In the genomic region with DNA sequence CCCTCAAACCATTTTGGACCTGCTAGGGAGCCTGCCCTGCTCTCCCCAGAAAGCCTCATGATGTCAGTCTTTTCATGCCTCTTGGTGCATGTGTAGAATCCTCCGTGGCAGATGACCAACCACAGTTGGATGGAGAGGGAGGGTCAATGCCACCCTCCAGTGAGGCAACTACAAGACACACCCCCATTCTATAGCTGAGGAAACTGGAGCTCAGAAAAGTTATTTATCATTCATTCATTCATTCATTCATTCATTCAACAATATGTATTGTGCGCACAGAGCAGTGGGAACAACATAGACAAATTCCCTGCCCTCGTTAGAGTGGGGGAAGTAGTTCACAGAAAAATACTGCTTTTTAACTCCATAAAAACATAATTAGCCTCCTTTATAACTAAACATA, we compare ENCODE assay signal across 19 cellular contexts. TPM values are rescaled to one million over a fixed set of nuclear protein-coding genes. Genes with fewer than 3 reads are reported as not detected.
DNase-seq lines count a peak whose midpoint lies in the region; ATAC-seq, FAIRE-seq and TF ChIP-seq lines count a peak whose summit lies in the region.
"Had no signal": no experiment of that assay in that cellular context is flagged by ENCODE, and none has a peak within 500 bp of the region (broad histone marks: within the 10 kb centered on the region; RNA-seq: fewer than 3 reads in every experiment).

No MANE protein-coding gene starts in this region.

- DNase-seq in K562 (ENCODE audit: extremely low read depth in 1 of 4, low spot score in 3 of 4), result no peak
- peak; percentile 21 for DNase-seq in esophagus muscularis mucosa (ENCODE audit: extremely low spot score)
- no peak for DNase-seq in NCI-H187 (lab: John Stamatoyannopoulos, UW)
- DNase-seq in nucleus accumbens (lab: John Stamatoyannopoulos, UW), result no peak
- DNase-seq in NCI-H187 treated with DMSO at 0.1 percent for 48 hours (lab: John Stamatoyannopoulos, UW), result no peak
- DNase-seq: Caco-2; CD4-positive, CD25-positive, alpha-beta regulatory T cell; CD8-positive, alpha-beta T cell; DMS153; DND-41; H9; HFFc6 had no signal

- WGBS in K562 (ENCODE audit: insufficient coverage, low coverage, missing lambda C conversion rate), result 47% methylated on average over 3 of the region's 3 CpGs
- 89% methylated on average over 3 of the region's 3 CpGs for WGBS in esophagus muscularis mucosa

- H3K9me1 ChIP-seq in K562 (ENCODE audit: control insufficient read depth, insufficient read depth, low read length), result no peaks in the 10 kb centered on the region

- no peak overlapping the region for H2AFZ ChIP-seq in K562 (ENCODE audit: low read depth, low read length)
- H2AFZ ChIP-seq: GM23338 had no signal

- H3K9ac ChIP-seq in BLaER1 treated with 17β-estradiol and CSF1 and Interleukin-3, amounts not matched to agents 10 nM and 100 nM, result no peak overlapping the region
- H3K9ac ChIP-seq in K562 (ENCODE audit: insufficient read depth in 1 of 2, low read depth in 2 of 2, low read length in 2 of 2), result no peak overlapping the region

- no peaks in the 10 kb centered on the region for H3K27me3 ChIP-seq in BLaER1 treated with 17β-estradiol and CSF1 and Interleukin-3, amounts not matched to agents 10 nM and 100 nM
- H3K27me3 ChIP-seq in K562 (ENCODE audit: control insufficient read depth in 2 of 2, insufficient read depth in 2 of 2, low read length in 2 of 2) (peaks cover 0 to 5% of the 10 kb centered on the region in 2 experiments; a peak in 1 of 5 replicates), esophagus muscularis mucosa (no peaks in the 10 kb centered on the region)

- no peak for FAIRE-seq in K562 (lab: Jason Lieb, UNC)
- FAIRE-seq: G401.6, GM19239 had no signal

- TF ChIP-seq POLR2A in K562 (conservative IDR thresholded peaks at IDR 0.05) (no peak), esophagus muscularis mucosa (IDR thresholded peaks at IDR 0.05; ENCODE audit: low read depth) (no peak)

- peaks cover 27 to 54% (median 35%) of the 10 kb centered on the region in 10 experiments for H3K4me1 ChIP-seq in BLaER1 treated with 17β-estradiol and CSF1 and Interleukin-3, amounts not matched to agents 10 nM and 100 nM
- H3K4me1 ChIP-seq in HEK293 (ENCODE audit: control insufficient read depth, insufficient read depth, low read length), result no peaks in the 10 kb centered on the region
- no peaks in the 10 kb centered on the region for H3K4me1 ChIP-seq in K562 (replicated peaks in 1 of 2; ENCODE audit: control insufficient read depth in 2 of 2, insufficient read depth in 2 of 2, low read length in 2 of 2)
- peaks cover 0 to 7% (median 3%) of the 10 kb centered on the region in 4 donors for H3K4me1 ChIP-seq in esophagus muscularis mucosa
- H3K4me1 ChIP-seq: Caco-2 had no signal

- POLR2A ChIA-PET in HEK293 (lab: Yijun Ruan, JAX), result no interaction called here
- POLR2A ChIA-PET in K562 (lab: Yijun Ruan, JAX), result no interaction called here

- H3K4me3 ChIP-seq in BLaER1 treated with 17β-estradiol and CSF1 and Interleukin-3, amounts not matched to agents 10 nM and 100 nM, result no peak overlapping the region
- H3K4me3 ChIP-seq in HEK293 (ENCODE audit: low read depth, low read length) (no peak overlapping the region), K562 (no peak overlapping the region), esophagus muscularis mucosa (no peak overlapping the region)
- H3K4me3 ChIP-seq: GM23338 had no signal

- no peak for TF ChIP-seq RAD21 in K562 (CRISPR knock-in tag; conservative IDR thresholded peaks at IDR 0.05 in 1 of 2, IDR thresholded peaks at IDR 0.05 in 1 of 2)

- CTCF ChIA-PET in HEK293 (lab: Yijun Ruan, JAX) (interaction anchor here (0.6 to 4.8 kb wide), 22 partner anchors 9 to 690 kb away, joined by 3 to 68 read pairs (median 4); no protein-coding TSS in a partner anchor), K562 (lab: Yijun Ruan, JAX; ENCODE audit: low intra/inter-chr PET ratio) (no interaction called here)

- no peak overlapping the region for H3K27ac ChIP-seq in BLaER1 treated with 17β-estradiol and CSF1 and Interleukin-3, amounts not matched to agents 10 nM and 100 nM
- no peak overlapping the region for H3K27ac ChIP-seq in HEK293 (ENCODE audit: extremely low read depth, low read depth, low read length)
- no peak overlapping the region for H3K27ac ChIP-seq in K562 (ENCODE audit: extremely low read depth, low read depth, low read length)
- H3K27ac ChIP-seq in esophagus muscularis mucosa (replicated peaks in 1 of 4), result no peak overlapping the region
- H3K27ac ChIP-seq: C4-2B had no signal

- in situ Hi-C loops in K562 (cut with MboI), result no loop called here

- ATAC-seq in K562, result no peak
- ATAC-seq: CD8-positive, alpha-beta T cell; HCT116 had no signal

- peaks cover 3 to 16% (median 5%) of the 10 kb centered on the region in 11 experiments; a peak in 16 of 22 replicates for H3K36me3 ChIP-seq in BLaER1 treated with 17β-estradiol and CSF1 and Interleukin-3, amounts not matched to agents 10 nM and 100 nM
- H3K36me3 ChIP-seq in HEK293 (ENCODE audit: control insufficient read depth in 2 of 2, insufficient read depth in 1 of 2, low read length in 2 of 2), result no peaks in the 10 kb centered on the region
- H3K36me3 ChIP-seq in K562 (ENCODE audit: control insufficient read depth, insufficient read depth, low read length), result no peaks in the 10 kb centered on the region
- H3K36me3 ChIP-seq in esophagus muscularis mucosa, result peaks cover 0 to 11% (median 1%) of the 10 kb centered on the region in 4 donors

- TF ChIP-seq CTCF in HEK293 (tag by site-specific recombination; IDR thresholded peaks at IDR 0.05) (no peak), K562 (IDR thresholded peaks at IDR 0.05 in 2 of 3, conservative IDR thresholded peaks at IDR 0.05 in 1 of 3; ENCODE audit: insufficient read depth in 2 of 3, low read depth in 1 of 3, low read length in 3 of 3) (no peak), esophagus muscularis mucosa (IDR thresholded peaks at IDR 0.05) (no peak)

- intact Hi-C loops in K562 (cut with micrococcal nuclease) (loop anchor here (2.0 to 5.0 kb wide), 5 partner anchors 67 to 691 kb away; no protein-coding TSS in a partner anchor), esophagus muscularis mucosa (cut with DNase I) (loop anchor here (5.0 to 10.0 kb wide), 2 partner anchors 246 to 669 kb away; no protein-coding TSS in a partner anchor)

- BruUV-seq in K562 (replicated peaks; lab: Mats Ljungman, UMichigan), result no TSS peak

- H3K79me2 ChIP-seq in K562 (ENCODE audit: control insufficient read depth, insufficient read depth, low read length), result no peaks in the 10 kb centered on the region

- H3K4me2 ChIP-seq in BLaER1 treated with 17β-estradiol and CSF1 and Interleukin-3, amounts not matched to agents 10 nM and 100 nM, result peak overlapping the region in 6 of 11 experiments; percentile 3 to 29 (median 22); a peak in 6 of 22 replicates
- no peak overlapping the region for H3K4me2 ChIP-seq in K562 (ENCODE audit: insufficient read depth, low read length)
- H3K4me2 ChIP-seq: GM23338 had no signal

- no peaks in the 10 kb centered on the region for H3K9me3 ChIP-seq in BLaER1 treated with 17β-estradiol and CSF1 and Interleukin-3, amounts not matched to agents 10 nM and 100 nM (replicated peaks in 1 of 11)
- H3K9me3 ChIP-seq in HEK293 (ENCODE audit: control insufficient read depth, insufficient read depth, low read depth, low read length) (no peaks in the 10 kb centered on the region), K562 (replicated peaks; ENCODE audit: control insufficient read depth, insufficient read depth, low read depth, low read length) (no peaks in the 10 kb centered on the region), esophagus muscularis mucosa (no peaks in the 10 kb centered on the region)
- H3K9me3 ChIP-seq: Caco-2 had no signal

- TF ChIP-seq EP300 in K562 (IDR thresholded peaks at IDR 0.05; ENCODE audit: low read length), result no peak
- no peak for TF ChIP-seq EP300 in esophagus muscularis mucosa (IDR thresholded peaks at IDR 0.05)

- peaks cover 0 to 31% (median 23%) of the 10 kb centered on the region in 11 experiments; a peak in 15 of 22 replicates for H4K20me1 ChIP-seq in BLaER1 treated with 17β-estradiol and CSF1 and Interleukin-3, amounts not matched to agents 10 nM and 100 nM
- no peaks in the 10 kb centered on the region; the same call in 1 of the 2 replicates for H4K20me1 ChIP-seq in K562 (replicated peaks; ENCODE audit: control insufficient read depth, insufficient read depth, low read length)

RNA-seq across cellular contexts. Expression of a gene that starts 16.8 kb away (rescaled TPM):
- 13.8 and 26.0 TPM in 2 replicates for total RNA-seq in K562 (2011; cell fraction: chromatin; rRNA removed; ENCODE audit: low replicate concordance)
- 47.4 TPM in 2 replicates for total RNA-seq in K562 (2011; cell fraction: nucleolus; rRNA removed)
- 29.4 and 35.5 TPM in 2 replicates for total RNA-seq in K562 (2011; cell fraction: nucleoplasm; rRNA removed)
- total RNA-seq in K562 (2014; rRNA removed) (491 and 504 TPM in 2 replicates), K562 (2014; rRNA removed; fragmentation: Illumina TruSeq; extraction: Trizol) (181 and 186 TPM in 2 replicates), K562 (2015; rRNA removed; fragmentation: Illumina TruSeq; extraction: Trizol) (277 and 293 TPM in 2 replicates), K562 (2021) (428 and 431 TPM in 2 replicates), esophagus muscularis mucosa (100 to 1,000 TPM; 127 to 258 (median 216) TPM)
- polyA plus RNA-seq in K562 (2011; rRNA removed) (266 and 369 TPM in 2 replicates), K562 (2014; fragmentation: Illumina TruSeq; extraction: Trizol) (186 and 337 TPM in 2 replicates), K562 (2014; fragmentation: Nextera tagmentation; extraction: Ambion mirVana) (10 to 100 TPM; 13.1 to 65.7 TPM), K562 (2014; rRNA removed) (488 and 615 TPM in 2 replicates)
- polyA plus RNA-seq in K562 (2011; cell fraction: cytosol; rRNA removed), result 371 and 530 TPM in 2 replicates
- 158 and 219 TPM in 2 replicates for polyA plus RNA-seq in K562 (2011; cell fraction: nucleus; rRNA removed)
- 207 and 262 TPM in 2 replicates for polyA plus RNA-seq in K562 (2012)
- 96.2 and 112 TPM in 2 replicates for polyA minus RNA-seq in K562 (2011; rRNA and poly(A)+ RNA removed)
- 87.8 and 116 TPM in 2 replicates for polyA minus RNA-seq in K562 (2011; cell fraction: cytosol; rRNA and poly(A)+ RNA removed)
- 22.9 and 56.0 TPM in 2 replicates for polyA minus RNA-seq in K562 (2011; cell fraction: nucleus; rRNA and poly(A)+ RNA removed)

RNA-seq across cellular contexts. Expression of a gene that starts 54.9 kb away (rescaled TPM):
- 12.5 and 18.7 TPM in 2 replicates for total RNA-seq in K562 (2011; cell fraction: chromatin; rRNA removed; ENCODE audit: low replicate concordance)
- total RNA-seq in K562 (2011; cell fraction: nucleolus; rRNA removed), result 6.0 and 10.8 TPM in 2 replicates
- total RNA-seq in K562 (2011; cell fraction: nucleoplasm; rRNA removed), result 11.1 and 11.7 TPM in 2 replicates
- total RNA-seq in K562 (2014; rRNA removed), result 5.4 and 6.7 TPM in 2 replicates
- total RNA-seq in K562 (2014; rRNA removed; fragmentation: Illumina TruSeq; extraction: Trizol), result 8.8 and 9.8 TPM in 2 replicates
- 8.7 and 9.3 TPM in 2 replicates for total RNA-seq in K562 (2015; rRNA removed; fragmentation: Illumina TruSeq; extraction: Trizol)
- 6.1 and 6.3 TPM in 2 replicates for total RNA-seq in K562 (2021)
- 8.0 and 12.0 TPM in 2 replicates for polyA plus RNA-seq in K562 (2011; rRNA removed)
- polyA plus RNA-seq in K562 (2011; cell fraction: cytosol; rRNA removed), result 3.7 and 8.3 TPM in 2 replicates
- polyA plus RNA-seq in K562 (2011; cell fraction: nucleus; rRNA removed), result 12.3 and 19.1 TPM in 2 replicates
- 3.2 and 5.5 TPM in 2 replicates for polyA plus RNA-seq in K562 (2012)
- polyA plus RNA-seq in K562 (2014; fragmentation: Illumina TruSeq; extraction: Trizol), result 7.8 and 8.2 TPM in 2 replicates
- 1 to 10 TPM; 1.4 to 4.0 TPM for polyA plus RNA-seq in K562 (2014; fragmentation: Nextera tagmentation; extraction: Ambion mirVana)
- polyA plus RNA-seq in K562 (2014; rRNA removed), result 4.7 and 6.4 TPM in 2 replicates
- 14.2 and 24.0 TPM in 2 replicates for polyA minus RNA-seq in K562 (2011; rRNA and poly(A)+ RNA removed)
- 3.1 and 5.5 TPM in 2 replicates for polyA minus RNA-seq in K562 (2011; cell fraction: cytosol; rRNA and poly(A)+ RNA removed)
- 5.9 and 15.3 TPM in 2 replicates for polyA minus RNA-seq in K562 (2011; cell fraction: nucleus; rRNA and poly(A)+ RNA removed)
- 10 to 100 TPM in 3 of 4 donors, 1 to 10 TPM in 1; 9.9 to 19.5 (median 16.1) TPM for total RNA-seq in esophagus muscularis mucosa
